12 cellular contexts compared by ENCODE assay signal in the genomic region with DNA sequence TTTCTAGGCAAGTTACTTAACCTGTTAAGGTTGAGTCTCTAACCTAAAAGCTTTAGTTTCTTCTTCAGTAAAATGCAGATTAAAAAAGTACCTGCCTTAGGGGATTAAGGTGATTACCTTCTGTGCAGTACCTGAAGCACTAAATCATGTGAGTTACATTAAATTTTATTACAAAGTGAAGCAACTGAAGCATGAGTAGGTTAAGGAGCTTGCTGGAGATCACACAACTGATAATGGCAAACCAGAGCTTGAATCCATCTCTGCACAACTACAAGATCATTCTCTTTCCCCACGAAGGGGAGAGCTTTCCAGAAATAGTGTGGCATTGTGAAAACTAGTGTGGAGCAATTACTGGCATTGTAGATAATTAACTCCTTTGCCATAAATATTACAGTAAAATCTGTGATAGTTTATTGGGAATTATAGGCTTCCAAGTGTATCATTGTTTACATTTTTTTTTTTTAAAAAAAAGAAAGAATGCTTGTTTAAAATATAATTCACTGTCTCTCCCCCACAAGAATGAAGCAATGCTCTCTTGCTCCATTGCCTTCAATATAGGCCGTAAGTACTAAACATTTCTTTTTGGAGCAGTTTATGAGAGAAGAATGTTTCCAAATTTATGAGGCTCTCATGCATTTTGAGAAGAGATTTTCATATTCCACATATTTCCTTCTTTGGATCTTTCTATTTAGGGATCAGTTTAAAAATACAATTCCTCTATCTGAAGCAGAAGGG.
"Had no signal": no experiment of that assay in that cellular context is flagged by ENCODE, and none has a peak within 500 bp of the region (broad histone marks: within the 10 kb centered on the region; RNA-seq: fewer than 3 reads in every experiment).

No MANE protein-coding gene starts in this region.

- DNase-seq: activated CD4-positive, alpha-beta T cell treated with anti-CD3 and anti-CD28 coated beads, Interleukin-2, amount 10 ng/mL, durations not matched to agents 7 days and 5 days; activated naive CD4-positive, alpha-beta T cell treated with anti-CD3 and anti-CD28 coated beads, Interleukin-2, amount 10 ng/mL, durations not matched to agents 7 days and 5 days; activated T-cell treated with anti-CD3 and anti-CD28 coated beads for 4 hours; cerebellar nuclear complex; esophagus squamous epithelium; small intestine; T-helper 9 cell; transverse colon had no signal

- H3K36me3 ChIP-seq: esophagus squamous epithelium, gastroesophageal sphincter, right atrium auricular region, transverse colon had no signal

- ATAC-seq: gastroesophageal sphincter; stimulated activated effector memory CD8-positive, alpha-beta T cell treated with anti-CD3 and anti-CD28 coated beads, Interleukin-12 subunit alpha, Interleukin-12 subunit beta, amount 100 ng/mL, for 72 hours; WTC11 had no signal

- H3K4me1 ChIP-seq: gastroesophageal sphincter, right atrium auricular region, transverse colon had no signal

- H3K9me3 ChIP-seq: esophagus squamous epithelium, gastroesophageal sphincter, right atrium auricular region, transverse colon had no signal

- H3K4me3 ChIP-seq: esophagus squamous epithelium, gastroesophageal sphincter, right atrium auricular region, transverse colon had no signal

- H3K27ac ChIP-seq: gastroesophageal sphincter had no signal

- H3K27me3 ChIP-seq: esophagus squamous epithelium, gastroesophageal sphincter, right atrium auricular region, transverse colon had no signal
